Comparison of ENCODE assay signal across 7 cellular contexts in the genomic region with DNA sequence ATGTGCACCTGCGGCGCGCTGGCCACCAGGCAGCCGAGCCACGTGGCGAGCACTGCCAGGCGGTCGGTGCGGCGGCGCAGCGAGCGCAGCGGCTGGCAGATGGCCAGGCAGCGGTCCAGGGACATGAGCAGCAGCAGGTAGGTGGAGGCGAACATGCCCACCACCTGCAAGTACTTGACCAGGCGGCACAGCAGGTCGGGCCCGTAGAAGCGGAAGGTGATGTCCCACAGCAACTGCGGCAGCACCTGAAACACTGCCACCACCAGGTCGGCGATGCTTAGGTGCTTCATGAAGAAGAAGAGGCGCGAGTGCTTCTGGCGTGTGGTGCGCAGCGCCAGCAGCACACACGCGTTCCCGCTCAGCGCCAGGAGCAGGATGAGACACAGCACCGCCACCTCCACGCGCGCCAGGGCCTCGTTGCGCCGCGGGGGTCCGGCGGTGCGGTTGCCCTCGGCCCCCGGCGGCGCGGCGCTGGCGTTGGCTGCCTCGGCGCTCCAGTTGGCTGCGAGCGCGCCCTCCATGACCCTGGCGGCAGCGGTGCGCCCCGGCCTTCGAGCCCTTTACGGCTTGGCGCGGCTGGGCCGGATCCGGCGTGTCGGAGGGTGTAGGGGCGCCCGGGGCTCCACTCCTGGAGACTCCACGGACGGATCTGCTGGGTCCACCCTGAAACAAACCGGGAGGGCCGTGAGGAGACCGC. TPM values are rescaled to one million over a fixed set of nuclear protein-coding genes. Genes with fewer than 3 reads are reported as not detected.
DNase-seq lines count a peak whose midpoint lies in the region; ATAC-seq and TF ChIP-seq lines count a peak whose summit lies in the region.

No MANE protein-coding gene starts in this region.

- H3K79me2 ChIP-seq in neural cell (replicated peaks; ENCODE audit: insufficient read depth, low read length): no peaks in the 10 kb centered on the region

- no peaks in the 10 kb centered on the region for H3K9me3 ChIP-seq in neural cell (ENCODE audit: low read length)

- ATAC-seq in GM18508 (IDR thresholded peaks at IDR 0.05; ENCODE audit: insufficient read depth, unreplicated experiment) (peak; percentile 26), GM21786 (IDR thresholded peaks at IDR 0.05; ENCODE audit: unreplicated experiment) (peak; percentile 39)

- H3K4me3 ChIP-seq in dorsolateral prefrontal cortex (peak overlapping the region in 50 of 59 donors; percentile 5 to 67 (median 48)), neural cell (ENCODE audit: low read length) (peak overlapping the region; percentile 40)

- TF ChIP-seq CTCF in dorsolateral prefrontal cortex (IDR thresholded peaks at IDR 0.05 in 54 of 56, conservative IDR thresholded peaks at IDR 0.05 in 2 of 56; ENCODE audit: low read depth in 1 of 56, partially characterized antibody in 56 of 56): peak in 4 of 56 donors; percentile 12 to 25 (median 14)
- peak; percentile 38 for TF ChIP-seq CTCF in neural cell (IDR thresholded peaks at IDR 0.05; ENCODE audit: poor library complexity, severe bottlenecking)

- peak; percentile 62 for DNase-seq in NCI-H2029 treated with DMSO at 0.1 percent for 48 hours (lab: John Stamatoyannopoulos, UW)
- peak in 1 of 10 donors; percentile 23 for DNase-seq in dorsolateral prefrontal cortex
- no peak for DNase-seq in inferior parietal cortex (ENCODE audit: extremely low spot score)
- no peak for DNase-seq in NCI-H146 (lab: John Stamatoyannopoulos, UW)

- no peaks in the 10 kb centered on the region for H3F3A ChIP-seq in neural cell (ENCODE audit: insufficient read depth, low read length, poor library complexity, severe bottlenecking)

- H3K4me2 ChIP-seq in neural cell (ENCODE audit: low read length): no peak overlapping the region

- H3K9ac ChIP-seq in neural cell (ENCODE audit: low read length): no peak overlapping the region

- intact Hi-C loops in dorsolateral prefrontal cortex (cut with DNase I): loop anchor here (5.0 to 10.0 kb wide), 3 partner anchors 194 to 323 kb away; a partner anchor contains a TSS

- no peaks in the 10 kb centered on the region for H4K20me1 ChIP-seq in neural cell (ENCODE audit: insufficient read depth)

- TF ChIP-seq EP300 in neural cell (conservative IDR thresholded peaks at IDR 0.05; ENCODE audit: poor library complexity, severe bottlenecking): no peak

- H2AFZ ChIP-seq in neural cell (ENCODE audit: low read depth, low read length): no peak overlapping the region

- no peak for TF ChIP-seq RAD21 in neural cell (conservative IDR thresholded peaks at IDR 0.05)

- no peaks in the 10 kb centered on the region for H3K9me2 ChIP-seq in neural cell (ENCODE audit: insufficient read depth, low read length)

- H3K36me3 ChIP-seq in neural cell (ENCODE audit: insufficient read depth, low read length): no peaks in the 10 kb centered on the region

- H3K27me3 ChIP-seq in dorsolateral prefrontal cortex: peaks cover 0 to 50% (median 25%) of the 10 kb centered on the region in 45 donors
- peaks cover 32% of the 10 kb centered on the region for H3K27me3 ChIP-seq in neural cell (ENCODE audit: insufficient read depth, low read depth, low read length)

- H3K27ac ChIP-seq in dorsolateral prefrontal cortex (no peak overlapping the region), neural cell (ENCODE audit: low read length) (no peak overlapping the region)

TF ChIP-seq in neural cell, 6 proteins besides CTCF, POLR2A, EP300 and RAD21:
- TF ChIP-seq EZH2 (IDR thresholded peaks at IDR 0.05; ENCODE audit: borderline replicate concordance, insufficient read depth, low read length, poor library complexity, severe bottlenecking) (no peak), MXI1 (conservative IDR thresholded peaks at IDR 0.05; ENCODE audit: poor library complexity, severe bottlenecking) (no peak), TAF1 (IDR thresholded peaks at IDR 0.05; ENCODE audit: low read depth) (no peak)
- TF ChIP-seq, protein P1, sequence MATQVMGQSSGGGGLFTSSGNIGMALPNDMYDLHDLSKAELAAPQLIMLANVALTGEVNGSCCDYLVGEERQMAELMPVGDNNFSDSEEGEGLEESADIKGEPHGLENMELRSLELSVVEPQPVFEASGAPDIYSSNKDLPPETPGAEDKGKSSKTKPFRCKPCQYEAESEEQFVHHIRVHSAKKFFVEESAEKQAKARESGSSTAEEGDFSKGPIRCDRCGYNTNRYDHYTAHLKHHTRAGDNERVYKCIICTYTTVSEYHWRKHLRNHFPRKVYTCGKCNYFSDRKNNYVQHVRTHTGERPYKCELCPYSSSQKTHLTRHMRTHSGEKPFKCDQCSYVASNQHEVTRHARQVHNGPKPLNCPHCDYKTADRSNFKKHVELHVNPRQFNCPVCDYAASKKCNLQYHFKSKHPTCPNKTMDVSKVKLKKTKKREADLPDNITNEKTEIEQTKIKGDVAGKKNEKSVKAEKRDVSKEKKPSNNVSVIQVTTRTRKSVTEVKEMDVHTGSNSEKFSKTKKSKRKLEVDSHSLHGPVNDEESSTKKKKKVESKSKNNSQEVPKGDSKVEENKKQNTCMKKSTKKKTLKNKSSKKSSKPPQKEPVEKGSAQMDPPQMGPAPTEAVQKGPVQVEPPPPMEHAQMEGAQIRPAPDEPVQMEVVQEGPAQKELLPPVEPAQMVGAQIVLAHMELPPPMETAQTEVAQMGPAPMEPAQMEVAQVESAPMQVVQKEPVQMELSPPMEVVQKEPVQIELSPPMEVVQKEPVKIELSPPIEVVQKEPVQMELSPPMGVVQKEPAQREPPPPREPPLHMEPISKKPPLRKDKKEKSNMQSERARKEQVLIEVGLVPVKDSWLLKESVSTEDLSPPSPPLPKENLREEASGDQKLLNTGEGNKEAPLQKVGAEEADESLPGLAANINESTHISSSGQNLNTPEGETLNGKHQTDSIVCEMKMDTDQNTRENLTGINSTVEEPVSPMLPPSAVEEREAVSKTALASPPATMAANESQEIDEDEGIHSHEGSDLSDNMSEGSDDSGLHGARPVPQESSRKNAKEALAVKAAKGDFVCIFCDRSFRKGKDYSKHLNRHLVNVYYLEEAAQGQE (IDR thresholded peaks at IDR 0.05; ENCODE audit: borderline replicate concordance): no peak

RNA-seq across cellular contexts. Expression of a gene that starts 1.6 kb away (rescaled TPM):
- total RNA-seq in dorsolateral prefrontal cortex: 10 to 100 TPM in 20 of 120 experiments, 1 to 10 TPM in 100; 1.7 to 35.3 (median 6.5) TPM
- 1.7 and 2.2 TPM in 2 replicates for polyA plus RNA-seq in neural cell
- 1.9 and 2.1 TPM in 2 replicates for polyA minus RNA-seq in neural cell

RNA-seq across cellular contexts. Expression of a gene that starts 34.2 kb away (rescaled TPM):
- 1 to 10 TPM in 1 of 120 experiments, under 1 TPM in 6, not detected in 113; 0.36 to 1.1 (median 0.44) TPM for total RNA-seq in dorsolateral prefrontal cortex
- not detected in 2 replicates for polyA plus RNA-seq in neural cell
- polyA minus RNA-seq in neural cell: not detected in 2 replicates
